13 cellular contexts compared by ENCODE assay signal in genomic region chr4:168449740-168450442, GRCh38. TPM values are rescaled to one million over a fixed set of nuclear protein-coding genes. Genes with fewer than 3 reads are reported as not detected.
DNase-seq lines count a peak whose midpoint lies in the region; ATAC-seq and TF ChIP-seq lines count a peak whose summit lies in the region.
"Had no signal": no experiment of that assay in that cellular context is flagged by ENCODE, and none has a peak within 500 bp of the region (broad histone marks: within the 10 kb centered on the region; RNA-seq: fewer than 3 reads in every experiment).

No MANE protein-coding gene starts in this region.

- H3K36me3 Mint-ChIP-seq in CD4-positive, alpha-beta T cell (ENCODE audit: low read depth), result peaks cover 75% of the 10 kb centered on the region

- peaks cover 22% of the 10 kb centered on the region for H3K4me1 Mint-ChIP-seq in stimulated activated naive CD8-positive, alpha-beta T cell treated with anti-CD3 and anti-CD28 coated beads, Interleukin-15, amount 100 ng/mL, for 72 hours
- H3K4me1 Mint-ChIP-seq in CD4-positive, alpha-beta T cell (ENCODE audit: low read depth), result peaks cover 10% of the 10 kb centered on the region

- DNase-seq in heart right ventricle (no peak), right atrium auricular region (ENCODE audit: low spot score) (no peak), fibroblast of villous mesenchyme (ENCODE audit: low read depth) (peak; percentile 98), occipital lobe (lab: John Stamatoyannopoulos, UW) (no peak)
- DNase-seq in activated CD4-positive, alpha-beta T cell treated with anti-CD3 and anti-CD28 coated beads, Interleukin-2, amount 50 U/mL, for 48 hours, result peak; percentile 5 to 18
- peak in 1 of 2 donors; percentile 40 for DNase-seq in stimulated activated naive CD8-positive, alpha-beta T cell treated with anti-CD3 and anti-CD28 coated beads, Interleukin-15, amount 100 ng/mL, for 72 hours
- DNase-seq in CD4-positive, alpha-beta T cell, result no peak
- DNase-seq: activated effector memory CD4-positive, alpha-beta T cell treated with anti-CD3 and anti-CD28 coated beads, Interleukin-2, amount 50 U/mL, for 16 hours; hypothalamus; MM.1S had no signal

- CTCF ChIA-PET in CD4-positive, alpha-beta T cell (lab: Charles Lee), result no interaction called here

- POLR2A ChIA-PET in CD4-positive, alpha-beta T cell (lab: Charles Lee), result interaction anchor here (1.2 kb wide), 1 partner anchor 30 kb away, joined by 3 read pairs; the partner anchor contains the start of gene DDX60L

- peaks cover 0 to 27% (median 0%) of the 10 kb centered on the region in 9 donors for H3K4me1 ChIP-seq in heart right ventricle
- no peaks in the 10 kb centered on the region for H3K4me1 ChIP-seq in right atrium auricular region
- H3K4me1 ChIP-seq: parathyroid adenoma had no signal

- intact Hi-C loops in heart right ventricle (cut with DNase I), result no loop called here
- intact Hi-C loops in CD4-positive, alpha-beta T cell (cut with DNase I, micrococcal nuclease), result no loop called here

- ATAC-seq in heart right ventricle, result peak in 5 of 8 donors; percentile 24 to 80 (median 39)
- peak; percentile 67 for ATAC-seq in stimulated activated naive CD8-positive, alpha-beta T cell treated with anti-CD3 and anti-CD28 coated beads, Interleukin-15, amount 100 ng/mL, for 72 hours
- ATAC-seq in CD4-positive, alpha-beta T cell (ENCODE audit: poor library complexity), result no peak
- no peak for ATAC-seq in HG03025 (IDR thresholded peaks at IDR 0.05; ENCODE audit: low FRiP score, unreplicated experiment)

- TF ChIP-seq CTCF in heart right ventricle (IDR thresholded peaks at IDR 0.05), result no peak
- no peak for TF ChIP-seq CTCF in right atrium auricular region (IDR thresholded peaks at IDR 0.05)
- no peak for TF ChIP-seq CTCF in fibroblast of villous mesenchyme (IDR thresholded peaks at IDR 0.05; ENCODE audit: insufficient read depth, low read depth, low read length)
- no peak for TF ChIP-seq CTCF in CD4-positive, alpha-beta T cell (IDR thresholded peaks at IDR 0.05)

- H3K27ac Mint-ChIP-seq in stimulated activated naive CD8-positive, alpha-beta T cell treated with anti-CD3 and anti-CD28 coated beads, Interleukin-15, amount 100 ng/mL, for 72 hours, result peak overlapping the region in 1 of 2 donors; percentile 70
- no peak overlapping the region for H3K27ac Mint-ChIP-seq in CD4-positive, alpha-beta T cell

- H3K27me3 Mint-ChIP-seq in stimulated activated naive CD8-positive, alpha-beta T cell treated with anti-CD3 and anti-CD28 coated beads, Interleukin-15, amount 100 ng/mL, for 72 hours, result no peaks in the 10 kb centered on the region
- H3K27me3 Mint-ChIP-seq in CD4-positive, alpha-beta T cell, result no peaks in the 10 kb centered on the region

- H3K9me3 ChIP-seq in heart right ventricle, result no peaks in the 10 kb centered on the region
- no peaks in the 10 kb centered on the region for H3K9me3 ChIP-seq in right atrium auricular region
- no peaks in the 10 kb centered on the region for H3K9me3 ChIP-seq in CD4-positive, alpha-beta T cell (ENCODE audit: control insufficient read depth, low read length)
- H3K9me3 ChIP-seq: SJSA1 had no signal

- H3K27me3 ChIP-seq in heart right ventricle, result no peaks in the 10 kb centered on the region
- no peaks in the 10 kb centered on the region for H3K27me3 ChIP-seq in right atrium auricular region
- no peaks in the 10 kb centered on the region for H3K27me3 ChIP-seq in CD4-positive, alpha-beta T cell (ENCODE audit: control insufficient read depth, insufficient read depth, low read length)
- H3K27me3 ChIP-seq: SJSA1 had no signal

- H3K9me3 Mint-ChIP-seq in stimulated activated naive CD8-positive, alpha-beta T cell treated with anti-CD3 and anti-CD28 coated beads, Interleukin-15, amount 100 ng/mL, for 72 hours, result peaks cover 0 to 6% of the 10 kb centered on the region in 2 donors
- H3K9me3 Mint-ChIP-seq in CD4-positive, alpha-beta T cell, result no peaks in the 10 kb centered on the region

- no peak overlapping the region for H3K4me3 Mint-ChIP-seq in stimulated activated naive CD8-positive, alpha-beta T cell treated with anti-CD3 and anti-CD28 coated beads, Interleukin-15, amount 100 ng/mL, for 72 hours
- no peak overlapping the region for H3K4me3 Mint-ChIP-seq in CD4-positive, alpha-beta T cell

- 73 to 78% methylated on average over 5 of the region's 5 CpGs for WGBS in heart right ventricle, 2 donors

- peaks cover 0 to 69% (median 0%) of the 10 kb centered on the region in 9 donors for H3K36me3 ChIP-seq in heart right ventricle
- no peaks in the 10 kb centered on the region for H3K36me3 ChIP-seq in right atrium auricular region

- H3K27ac ChIP-seq in heart right ventricle (peak overlapping the region in 1 of 10 donors; percentile 41), right atrium auricular region (no peak overlapping the region)
- H3K27ac ChIP-seq in CD4-positive, alpha-beta T cell (ENCODE audit: low read depth, low read length), result no peak overlapping the region
- H3K27ac ChIP-seq: parathyroid adenoma, SJSA1 had no signal

- no peak overlapping the region for H3K4me3 ChIP-seq in heart right ventricle
- H3K4me3 ChIP-seq in right atrium auricular region, result no peak overlapping the region
- no peak overlapping the region for H3K4me3 ChIP-seq in fibroblast of villous mesenchyme (ENCODE audit: low read depth, low read length)
- H3K4me3 ChIP-seq: SJSA1 had no signal

RNA-seq across cellular contexts. Expression of gene DDX60L, which starts 30.4 kb away (rescaled TPM):
- total RNA-seq in heart right ventricle (10 to 100 TPM in 3 of 10 donors, 1 to 10 TPM in 7; 5.8 to 16.8 (median 9.3) TPM), right atrium auricular region (1 to 10 TPM; 6.3 to 7.7 TPM), fibroblast of villous mesenchyme (33.7 and 40.9 TPM in 2 replicates), occipital lobe (5.1 TPM)
- polyA plus RNA-seq in heart right ventricle, result 10 to 100 TPM in 1 of 2 donors, 1 to 10 TPM in 1; 2.7 to 16.6 TPM
- total RNA-seq in CD4-positive, alpha-beta T cell, result 10 to 100 TPM; 29.3 to 29.6 TPM

RNA-seq across cellular contexts. Expression of gene PALLD, which starts 47.0 kb away (rescaled TPM):
- total RNA-seq in heart right ventricle, result 1,000 to 10,000 TPM in 3 of 10 donors, 100 to 1,000 TPM in 7; 588 to 1,537 (median 701) TPM
- 100 to 1,000 TPM; 169 to 484 TPM for polyA plus RNA-seq in heart right ventricle
- total RNA-seq in right atrium auricular region, result 100 to 1,000 TPM; 764 to 782 TPM
- total RNA-seq in fibroblast of villous mesenchyme, result 188 and 281 TPM in 2 replicates
- under 1 TPM; 0.49 to 0.78 TPM for total RNA-seq in CD4-positive, alpha-beta T cell
- 25.0 TPM for total RNA-seq in occipital lobe

Comparison
In these comparisons a context has a peak if more than half of its experiments do, and no peak if none do; other contexts are left out.
1. ATAC-seq: peak in heart right ventricle (5 of 8) and stimulated activated naive CD8-positive, alpha-beta T cell treated with anti-CD3 and anti-CD28 coated beads, Interleukin-15, amount 100 ng/mL, for 72 hours (single experiment); none in CD4-positive, alpha-beta T cell (single experiment) and HG03025 (single experiment).
2. DNase-seq: peak in activated CD4-positive, alpha-beta T cell treated with anti-CD3 and anti-CD28 coated beads, Interleukin-2, amount 50 U/mL, for 48 hours (2 of 2) and fibroblast of villous mesenchyme (single experiment); none in heart right ventricle (0 of 2), right atrium auricular region (single experiment), CD4-positive, alpha-beta T cell (0 of 10) and occipital lobe (single experiment).
3. RNA of gene PALLD, which starts 47.0 kb away (total RNA-seq): 764 to 782 TPM in right atrium auricular region, 588 to 1,537 TPM in heart right ventricle, 188 to 281 TPM in fibroblast of villous mesenchyme and 25.0 TPM in occipital lobe (single experiment); 0.49 to 0.78 TPM in CD4-positive, alpha-beta T cell; every median in the first group is over 10 times any median in the second.